In the genomic region with DNA sequence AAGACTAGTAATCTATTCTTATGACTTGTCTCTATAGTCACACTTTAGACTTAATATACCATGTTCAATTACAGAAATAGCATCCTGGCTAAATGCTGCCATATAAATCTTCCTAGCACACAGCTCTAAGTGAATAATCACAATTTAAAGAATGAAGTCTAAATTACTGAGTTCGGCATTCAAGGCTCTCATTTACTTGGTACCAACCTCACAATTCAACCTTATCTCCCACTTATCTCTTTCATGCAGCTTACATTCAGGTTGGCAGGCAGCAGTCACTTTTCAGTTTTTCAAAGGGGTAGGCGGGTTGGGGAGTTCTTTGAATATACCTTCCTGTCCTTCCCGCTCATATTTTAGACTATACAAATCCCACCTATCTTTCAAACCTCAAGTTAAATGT, we compare ENCODE assay signal across 10 cellular contexts. TPM values are rescaled to one million over a fixed set of nuclear protein-coding genes. Genes with fewer than 3 reads are reported as not detected.
DNase-seq lines count a peak whose midpoint lies in the region; ATAC-seq and TF ChIP-seq lines count a peak whose summit lies in the region.
"Had no signal": no experiment of that assay in that cellular context is flagged by ENCODE, and none has a peak within 500 bp of the region (broad histone marks: within the 10 kb centered on the region; RNA-seq: fewer than 3 reads in every experiment).

No MANE protein-coding gene starts in this region.

- H3K79me2 ChIP-seq in neural cell (replicated peaks; ENCODE audit: insufficient read depth, low read length), result peaks cover 50% of the 10 kb centered on the region

- ATAC-seq in CD4-positive, CD25-positive, alpha-beta regulatory T cell (ENCODE audit: low read depth in 2 of 2), result no peak

- no peak for TF ChIP-seq POLR2A in testis (IDR thresholded peaks at IDR 0.05)

- no peak for TF ChIP-seq EP300 in neural cell (conservative IDR thresholded peaks at IDR 0.05; ENCODE audit: poor library complexity, severe bottlenecking)

- WGBS in testis, 2 donors, result 50 to 63% methylated on average over 3 of the region's 3 CpGs

- H3K4me3 ChIP-seq in CD4-positive, CD25-positive, alpha-beta regulatory T cell (ENCODE audit: low read depth, low read length), result peak overlapping the region; percentile 100
- peak overlapping the region; percentile 79 for H3K4me3 ChIP-seq in neural cell (ENCODE audit: low read length)
- peak overlapping the region in 1 of 2 donors; percentile 77 for H3K4me3 ChIP-seq in testis

- peaks cover 31% of the 10 kb centered on the region for H3K36me3 Mint-ChIP-seq in CD4-positive, CD25-positive, alpha-beta regulatory T cell
- peaks cover 48% of the 10 kb centered on the region for H3K36me3 Mint-ChIP-seq in dendritic cell treated with granulocyte-macrophage colony-stimulating factor and Interleukin-4, amounts not matched to agents 40 ng/mL and 50 ng/mL, for 4 days (ENCODE audit: low read depth)

- no peaks in the 10 kb centered on the region for H3K27me3 ChIP-seq in CD4-positive, CD25-positive, alpha-beta regulatory T cell (ENCODE audit: control insufficient read depth, insufficient read depth, low read length)
- H3K27me3 ChIP-seq in neural cell (ENCODE audit: insufficient read depth, low read depth, low read length) (no peaks in the 10 kb centered on the region), testis (no peaks in the 10 kb centered on the region)

- intact Hi-C loops in dendritic cell treated with granulocyte-macrophage colony-stimulating factor and Interleukin-4, amounts not matched to agents 40 ng/mL and 50 ng/mL, for 4 days (cut with micrococcal nuclease), result no loop called here
- intact Hi-C loops in testis (cut with DNase I; ENCODE audit: low total_unique reads), result no loop called here

- H3K27ac ChIP-seq in CD4-positive, CD25-positive, alpha-beta regulatory T cell (ENCODE audit: insufficient read depth, low read length, poor library complexity, severe bottlenecking), result no peak overlapping the region
- H3K27ac ChIP-seq in neural cell (ENCODE audit: low read length) (peak overlapping the region; percentile 97), testis (peak overlapping the region in 1 of 2 donors; percentile 94)

- no peak for TF ChIP-seq RAD21 in neural cell (conservative IDR thresholded peaks at IDR 0.05)

- no peaks in the 10 kb centered on the region for H3F3A ChIP-seq in neural cell (ENCODE audit: insufficient read depth, low read length, poor library complexity, severe bottlenecking)

- peaks cover 27% of the 10 kb centered on the region for H3K36me3 ChIP-seq in CD4-positive, CD25-positive, alpha-beta regulatory T cell (ENCODE audit: control insufficient read depth, insufficient read depth, low read length)
- H3K36me3 ChIP-seq in neural cell (ENCODE audit: insufficient read depth, low read length) (peaks cover 5% of the 10 kb centered on the region), testis (ENCODE audit: low read depth, missing control alignments) (no peaks in the 10 kb centered on the region)

- H3K9me3 Mint-ChIP-seq in CD4-positive, CD25-positive, alpha-beta regulatory T cell, result no peaks in the 10 kb centered on the region
- H3K9me3 Mint-ChIP-seq in dendritic cell treated with granulocyte-macrophage colony-stimulating factor and Interleukin-4, amounts not matched to agents 40 ng/mL and 50 ng/mL, for 4 days, result no peaks in the 10 kb centered on the region

- peak overlapping the region; percentile 97 for H3K9ac ChIP-seq in neural cell (ENCODE audit: low read length)

- peak overlapping the region; percentile 50 to 98 (median 76) for H3K27ac Mint-ChIP-seq in CD4-positive, CD25-positive, alpha-beta regulatory T cell
- peak overlapping the region; percentile 46 for H3K27ac Mint-ChIP-seq in dendritic cell treated with granulocyte-macrophage colony-stimulating factor and Interleukin-4, amounts not matched to agents 40 ng/mL and 50 ng/mL, for 4 days

- H3K9me3 ChIP-seq in CD4-positive, CD25-positive, alpha-beta regulatory T cell (ENCODE audit: control insufficient read depth in 2 of 2, low read length in 2 of 2), result no peaks in the 10 kb centered on the region
- H3K9me3 ChIP-seq in neural cell (ENCODE audit: low read length) (no peaks in the 10 kb centered on the region), testis (no peaks in the 10 kb centered on the region)

- H2AFZ ChIP-seq in neural cell (ENCODE audit: low read depth, low read length), result no peak overlapping the region

- TF ChIP-seq CTCF in neural cell (IDR thresholded peaks at IDR 0.05; ENCODE audit: poor library complexity, severe bottlenecking) (no peak), testis (IDR thresholded peaks at IDR 0.05) (no peak)

- no peaks in the 10 kb centered on the region for H3K9me2 ChIP-seq in neural cell (ENCODE audit: insufficient read depth, low read length)

- H3K4me2 ChIP-seq in neural cell (ENCODE audit: low read length), result peak overlapping the region; percentile 88

- peaks cover 40 to 62% (median 46%) of the 10 kb centered on the region in 4 donors for H3K4me1 Mint-ChIP-seq in CD4-positive, CD25-positive, alpha-beta regulatory T cell
- H3K4me1 Mint-ChIP-seq in dendritic cell treated with granulocyte-macrophage colony-stimulating factor and Interleukin-4, amounts not matched to agents 40 ng/mL and 50 ng/mL, for 4 days (ENCODE audit: low read depth), result peaks cover 30% of the 10 kb centered on the region

- no peaks in the 10 kb centered on the region for H4K20me1 ChIP-seq in neural cell (ENCODE audit: insufficient read depth)

- peaks cover 35% of the 10 kb centered on the region for H3K4me1 ChIP-seq in CD4-positive, CD25-positive, alpha-beta regulatory T cell (ENCODE audit: control insufficient read depth, insufficient read depth, low read length, poor library complexity, severe bottlenecking)
- peaks cover 12% of the 10 kb centered on the region for H3K4me1 ChIP-seq in testis

- peak overlapping the region; percentile 94 to 97 (median 94) for H3K4me3 Mint-ChIP-seq in CD4-positive, CD25-positive, alpha-beta regulatory T cell
- H3K4me3 Mint-ChIP-seq in dendritic cell treated with granulocyte-macrophage colony-stimulating factor and Interleukin-4, amounts not matched to agents 40 ng/mL and 50 ng/mL, for 4 days, result peak overlapping the region; percentile 64

- peaks cover 21% of the 10 kb centered on the region for H3K27me3 Mint-ChIP-seq in CD4-positive, CD25-positive, alpha-beta regulatory T cell
- peaks cover 2% of the 10 kb centered on the region for H3K27me3 Mint-ChIP-seq in dendritic cell treated with granulocyte-macrophage colony-stimulating factor and Interleukin-4, amounts not matched to agents 40 ng/mL and 50 ng/mL, for 4 days

- no peak for DNase-seq in CD4-positive, CD25-positive, alpha-beta regulatory T cell
- peak; percentile 17 for DNase-seq in NAMALWA (ENCODE audit: low spot score)
- DNase-seq in effector CD8-positive, alpha-beta T cell (lab: John Stamatoyannopoulos, UW), result no peak
- no peak for DNase-seq in testis
- no peak for DNase-seq in NCI-H2171 (lab: John Stamatoyannopoulos, UW)
- DNase-seq in NCI-H510A treated with DMSO at 0.1 percent for 48 hours (lab: John Stamatoyannopoulos, UW), result no peak
- DNase-seq: cortex of kidney, NCI-H1105 treated with DMSO at 0.1 percent for 48 hours had no signal

TF ChIP-seq in neural cell, 6 proteins besides CTCF, POLR2A, EP300 and RAD21:
- TF ChIP-seq MXI1 (conservative IDR thresholded peaks at IDR 0.05; ENCODE audit: poor library complexity, severe bottlenecking) (no peak), SMC3 (conservative IDR thresholded peaks at IDR 0.05; ENCODE audit: poor library complexity) (no peak), EZH2 (IDR thresholded peaks at IDR 0.05; ENCODE audit: borderline replicate concordance, insufficient read depth, low read length, poor library complexity, severe bottlenecking) (no peak), REST (IDR thresholded peaks at IDR 0.05; ENCODE audit: borderline replicate concordance) (no peak), TAF1 (IDR thresholded peaks at IDR 0.05; ENCODE audit: low read depth) (no peak), POLR2AphosphoS5 (IDR thresholded peaks at IDR 0.05) (no peak)

RNA-seq across cellular contexts. Expression of gene MMADHC, which starts 1.5 kb away (rescaled TPM):
- 72.5 TPM for total RNA-seq in CD4-positive, CD25-positive, alpha-beta regulatory T cell
- polyA plus RNA-seq in CD4-positive, CD25-positive, alpha-beta regulatory T cell, result 100 to 1,000 TPM; 139 to 200 (median 174) TPM
- 221 and 250 TPM in 2 replicates for polyA plus RNA-seq in neural cell
- 174 and 180 TPM in 2 replicates for polyA minus RNA-seq in neural cell
- 10 to 100 TPM; 46.2 to 55.3 TPM for total RNA-seq in testis
- polyA plus RNA-seq in testis (ENCODE audit: insufficient read depth, low read depth, low replicate concordance), result 133 TPM
